In the genomic region with DNA sequence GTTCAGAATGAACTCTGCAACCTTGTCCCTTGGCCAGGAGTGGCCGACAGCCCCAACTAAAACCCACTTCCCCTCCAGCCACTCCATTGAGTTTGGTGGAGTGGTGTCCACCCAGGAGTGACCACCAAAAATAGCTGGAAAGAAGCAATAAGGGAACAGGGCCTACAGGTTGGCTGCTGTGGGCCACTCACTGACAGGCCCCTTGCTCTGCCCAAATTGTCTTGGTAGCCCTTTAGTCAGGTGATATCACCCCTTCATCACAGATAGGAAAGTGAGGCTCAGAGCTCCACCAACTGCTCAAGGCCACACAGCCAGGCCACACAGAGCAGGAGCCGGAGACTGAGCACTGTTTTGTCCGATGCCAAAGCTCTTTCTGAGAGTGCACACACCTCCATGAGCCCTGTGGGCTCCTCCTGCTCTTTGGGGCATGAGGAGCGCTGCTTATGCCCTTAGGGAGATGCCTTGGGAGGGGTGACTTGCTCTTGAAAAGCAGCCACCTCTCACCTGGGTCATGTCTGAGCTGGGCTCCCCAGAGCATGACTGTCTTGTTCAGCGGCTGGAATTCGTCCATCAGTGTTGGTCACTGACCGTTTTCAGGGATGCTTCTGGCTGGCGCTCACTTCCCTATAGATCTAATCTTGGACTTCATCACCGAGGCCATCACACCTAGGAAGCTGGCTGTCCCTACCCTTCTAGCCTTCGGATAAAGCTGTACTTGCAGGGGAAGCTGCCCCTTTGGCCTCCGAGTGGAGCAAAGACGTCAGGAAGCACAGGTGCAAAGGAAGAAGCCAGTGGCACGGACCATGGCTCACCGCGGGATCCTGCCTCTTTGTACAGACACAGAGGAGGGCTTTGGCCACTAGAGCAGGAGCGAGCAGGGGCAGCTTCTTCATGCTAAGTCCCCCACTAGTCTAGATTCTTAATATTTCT, we compare ENCODE assay signal across 24 cellular contexts.
DNase-seq lines count a peak whose midpoint lies in the region; ATAC-seq, FAIRE-seq and TF ChIP-seq lines count a peak whose summit lies in the region.
"Had no signal": no experiment of that assay in that cellular context is flagged by ENCODE, and none has a peak within 500 bp of the region (broad histone marks: within the 10 kb centered on the region; RNA-seq: fewer than 3 reads in every experiment).

No MANE protein-coding gene starts in this region.

- TF ChIP-seq RAD21 in IMR-90 (IDR thresholded peaks at IDR 0.05; ENCODE audit: low read length) (no peak), H1 (IDR thresholded peaks at IDR 0.05 in 1 of 2, conservative IDR thresholded peaks at IDR 0.05 in 1 of 2; ENCODE audit: low read depth in 2 of 2, low read length in 2 of 2) (no peak)

- H3K4me2 ChIP-seq in IMR-90 (ENCODE audit: low read depth, low read length) (no peak overlapping the region), H1 (ENCODE audit: insufficient read depth in 1 of 2, low read depth in 2 of 2, low read length in 2 of 2) (no peak overlapping the region), neuronal stem cell (ENCODE audit: insufficient read depth, low read length, poor library complexity, severe bottlenecking) (no peak overlapping the region)
- H3K4me2 ChIP-seq: PC-9 had no signal

- H4K8ac ChIP-seq in IMR-90 (ENCODE audit: low read depth in 2 of 2, low read length in 2 of 2) (no peak overlapping the region), H1 (ENCODE audit: extremely low read depth, insufficient read depth, low read length) (no peak overlapping the region; the same call in 1 of the 2 replicates), neuronal stem cell (ENCODE audit: low read depth, low read length) (no peak overlapping the region)

- H3K4ac ChIP-seq in IMR-90 (ENCODE audit: low read depth, low read length) (peak overlapping the region; percentile 56; the same call in 1 of the 2 replicates), H1 (replicated peaks; ENCODE audit: insufficient read length, low read depth, low read length) (peak overlapping the region; percentile 10), neuronal stem cell (ENCODE audit: low read length) (no peak overlapping the region)

- ATAC-seq in IMR-90 (ENCODE audit: low read depth), result no peak
- ATAC-seq in upper lobe of right lung, result no peak
- no peak for ATAC-seq in activated CD4-positive, alpha-beta T cell treated with anti-CD3 and anti-CD28 coated beads for 36 hours

- H4K91ac ChIP-seq in IMR-90 (ENCODE audit: insufficient read depth, low read depth, low read length) (peak overlapping the region; percentile 65; the same call in 1 of the 2 replicates), H1 (replicated peaks; ENCODE audit: insufficient read length, low read length) (no peak overlapping the region), neuronal stem cell (ENCODE audit: low read depth, low read length, poor library complexity) (no peak overlapping the region)

- peak overlapping the region; percentile 84 for H2AK5ac ChIP-seq in IMR-90 (ENCODE audit: low read depth, low read length)
- H2AK5ac ChIP-seq in H1 (ENCODE audit: low read depth, low read length), result no peak overlapping the region
- H2AK5ac ChIP-seq in neuronal stem cell (ENCODE audit: low read depth, low read length), result peak overlapping the region; percentile 86

- DNase-seq in IMR-90 (no peak), H1 (ENCODE audit: low read depth in 1 of 2, low spot score in 2 of 2) (no peak), neuronal stem cell (ENCODE audit: low spot score) (no peak), upper lobe of right lung (peak; percentile 44), tibial artery (no peak), NCI-H2196 treated with DMSO at 0.1 percent for 48 hours (lab: John Stamatoyannopoulos, UW; ENCODE audit: unreplicated experiment) (no peak)
- no peak for DNase-seq in activated CD4-positive, alpha-beta T cell treated with anti-CD3 and anti-CD28 coated beads for 36 hours
- DNase-seq: DMS53, GDM1, Kasumi-1, MM.1S, NCI-H1436 treated with DMSO at 0.1 percent for 48 hours, NCI-H1930, NCI-H226, NCI-H510A treated with DMSO at 0.1 percent for 48 hours, NCI-H748 treated with DMSO at 0.1 percent for 48 hours, RPMI8226, SHP77 treated with DMSO at 0.1 percent for 48 hours had no signal

- H3K9me1 ChIP-seq in IMR-90 (ENCODE audit: insufficient read depth, low read length), result no peaks in the 10 kb centered on the region

- H3K14ac ChIP-seq in IMR-90 (replicated peaks; ENCODE audit: low read depth, low read length), result no peak overlapping the region
- H3K14ac ChIP-seq in H1 (ENCODE audit: insufficient read length), result no peak overlapping the region
- no peak overlapping the region for H3K14ac ChIP-seq in neuronal stem cell (ENCODE audit: low read length)

- H3K56ac ChIP-seq in IMR-90 (ENCODE audit: extremely low read depth, insufficient read depth, low read length) (no peak overlapping the region), H1 (replicated peaks; ENCODE audit: insufficient read length, low read depth, low read length) (no peak overlapping the region)

- TF ChIP-seq CTCF in IMR-90 (conservative IDR thresholded peaks at IDR 0.05; ENCODE audit: low read depth, low read length), result no peak
- TF ChIP-seq CTCF in H1 (IDR thresholded peaks at IDR 0.05; ENCODE audit: control extremely low read depth in 1 of 3, insufficient read depth in 1 of 3, low read depth in 1 of 3, low read length in 3 of 3), result no peak
- no peak for TF ChIP-seq CTCF in upper lobe of right lung (IDR thresholded peaks at IDR 0.05)
- TF ChIP-seq CTCF in tibial artery (IDR thresholded peaks at IDR 0.05), result no peak

- no peak overlapping the region for H3K18ac ChIP-seq in IMR-90 (ENCODE audit: low read depth, low read length)
- no peak overlapping the region for H3K18ac ChIP-seq in H1 (ENCODE audit: extremely low read depth, low read length)
- H3K18ac ChIP-seq in neuronal stem cell (ENCODE audit: low read length), result peak overlapping the region; percentile 35

- no peak overlapping the region for H2BK5ac ChIP-seq in IMR-90 (ENCODE audit: low read depth, low read length, poor library complexity, severe bottlenecking)
- no peak overlapping the region for H2BK5ac ChIP-seq in H1 (ENCODE audit: low read depth, low read length)
- no peak overlapping the region for H2BK5ac ChIP-seq in neuronal stem cell (ENCODE audit: low read length)

- H3K36me3 ChIP-seq in IMR-90 (ENCODE audit: control insufficient read depth, insufficient read depth, low read length), result no peaks in the 10 kb centered on the region
- no peaks in the 10 kb centered on the region for H3K36me3 ChIP-seq in H1 (ENCODE audit: control insufficient read depth in 2 of 4, insufficient read depth in 4 of 4, low read length in 3 of 4)
- no peaks in the 10 kb centered on the region for H3K36me3 ChIP-seq in neuronal stem cell (replicated peaks in 1 of 2; ENCODE audit: control insufficient read depth in 2 of 2, insufficient read depth in 2 of 2, low read length in 2 of 2)
- no peaks in the 10 kb centered on the region for H3K36me3 ChIP-seq in upper lobe of right lung
- H3K36me3 ChIP-seq in tibial artery, result no peaks in the 10 kb centered on the region

- 93% methylated on average over 8 of the region's 16 CpGs; no CpG with 5 or more reads in 1 of the 2 experiments for WGBS in IMR-90 (ENCODE audit: extremely low coverage in 2 of 2, insufficient read length in 1 of 2), 2 experiments
- 86% methylated on average over 15 of the region's 16 CpGs; no CpG with 5 or more reads in 1 of the 2 experiments for WGBS in H1 (ENCODE audit: extremely low coverage in 1 of 2, insufficient coverage in 1 of 2, insufficient read length in 1 of 2, insufficient replicate concordance in 2 of 2, low coverage in 1 of 2, low lambda C conversion rate in 2 of 2, missing lambda C conversion rate in 1 of 2), 2 experiments
- no CpG with 5 or more reads among the region's 16 CpGs for WGBS in neuronal stem cell (ENCODE audit: extremely low coverage in 2 of 2, insufficient read length in 2 of 2, insufficient replicate concordance in 1 of 2), 2 donors

- dilution Hi-C loops in IMR-90 (cut with HindIII; ENCODE audit: low sequenced_read_pairs, unreplicated experiment), result no loop called here

- H3K23me2 ChIP-seq in H1 (ENCODE audit: low read depth, low read length), result peaks cover 8% of the 10 kb centered on the region; the same call in 1 of the 2 replicates

- no peaks in the 10 kb centered on the region for H3K27me3 Mint-ChIP-seq in activated CD4-positive, alpha-beta T cell treated with anti-CD3 and anti-CD28 coated beads for 36 hours

- H3K9me3 ChIP-seq in IMR-90 (ENCODE audit: control insufficient read depth, insufficient read depth, low read length) (no peaks in the 10 kb centered on the region), H1 (ENCODE audit: insufficient read depth in 2 of 2, low read depth in 1 of 2, low read length in 1 of 2) (peaks cover 0 to 4% of the 10 kb centered on the region in 2 experiments; a peak in 2 of 4 replicates), neuronal stem cell (replicated peaks in 1 of 2; ENCODE audit: control insufficient read depth in 2 of 2, insufficient read depth in 1 of 2, low read depth in 1 of 2, low read length in 2 of 2) (no peaks in the 10 kb centered on the region), upper lobe of right lung (no peaks in the 10 kb centered on the region), tibial artery (no peaks in the 10 kb centered on the region)

- H2AFZ ChIP-seq in IMR-90 (replicated peaks; ENCODE audit: low read length, poor library complexity) (no peak overlapping the region), H1 (ENCODE audit: low read length) (no peak overlapping the region), neuronal stem cell (ENCODE audit: low read length) (no peak overlapping the region)
- H2AFZ ChIP-seq: PC-9 had no signal

- H3K27me3 ChIP-seq in IMR-90 (ENCODE audit: control insufficient read depth, insufficient read depth, low read length) (no peaks in the 10 kb centered on the region), H1 (replicated peaks in 1 of 4; ENCODE audit: control insufficient read depth in 3 of 4, extremely low read depth in 1 of 4, insufficient read depth in 3 of 4, low read length in 3 of 4) (no peaks in the 10 kb centered on the region), neuronal stem cell (ENCODE audit: control insufficient read depth in 3 of 3, insufficient read depth in 3 of 3, low read depth in 1 of 3, low read length in 3 of 3) (peaks cover 0 to 17% (median 0%) of the 10 kb centered on the region in 3 experiments), upper lobe of right lung (no peaks in the 10 kb centered on the region), tibial artery (peaks cover 0 to 6% of the 10 kb centered on the region in 2 donors)

- H2BK15ac ChIP-seq in IMR-90 (ENCODE audit: low read depth, low read length) (peak overlapping the region; percentile 56; the same call in 2 of the 3 replicates), H1 (ENCODE audit: low read length) (no peak overlapping the region), neuronal stem cell (ENCODE audit: low read length) (no peak overlapping the region)

- no peak overlapping the region for H3K27ac ChIP-seq in IMR-90 (ENCODE audit: insufficient read depth, low read length)
- no peak overlapping the region for H3K27ac ChIP-seq in H1 (ENCODE audit: low read depth, low read length)
- no peak overlapping the region for H3K27ac ChIP-seq in neuronal stem cell (replicated peaks; ENCODE audit: low read length)
- H3K27ac ChIP-seq in upper lobe of right lung, result no peak overlapping the region
- no peak overlapping the region for H3K27ac ChIP-seq in tibial artery
- H3K27ac ChIP-seq: PC-9, SK-N-MC had no signal

- TF ChIP-seq POLR2A in IMR-90 (IDR thresholded peaks at IDR 0.05; ENCODE audit: low read depth, low read length) (no peak), H1 (IDR thresholded peaks at IDR 0.05; ENCODE audit: control extremely low read depth in 1 of 2, low read depth in 2 of 2, low read length in 2 of 2) (no peak)

- no peak for TF ChIP-seq EP300 in H1 (IDR thresholded peaks at IDR 0.05; ENCODE audit: borderline replicate concordance in 1 of 2, low read depth in 2 of 2, low read length in 2 of 2)

- H3K4me1 ChIP-seq in IMR-90 (ENCODE audit: control insufficient read depth, insufficient read depth, low read length), result peaks cover 17% of the 10 kb centered on the region
- H3K4me1 ChIP-seq in H1 (replicated peaks in 1 of 4; ENCODE audit: control insufficient read depth in 3 of 4, insufficient read depth in 4 of 4, low read length in 3 of 4), result peaks cover 0 to 2% (median 0%) of the 10 kb centered on the region in 4 experiments; a peak in 2 of 7 replicates
- H3K4me1 ChIP-seq in neuronal stem cell (ENCODE audit: control insufficient read depth in 2 of 2, insufficient read depth in 1 of 2, low read depth in 1 of 2, low read length in 2 of 2), result peaks cover 0 to 4% of the 10 kb centered on the region in 2 donors
- no peaks in the 10 kb centered on the region for H3K4me1 ChIP-seq in upper lobe of right lung
- H3K4me1 ChIP-seq in tibial artery, result no peaks in the 10 kb centered on the region

- H4K5ac ChIP-seq in IMR-90 (ENCODE audit: low read depth, low read length), result peak overlapping the region; percentile 6; the same call in 1 of the 2 replicates
- no peak overlapping the region for H4K5ac ChIP-seq in H1 (ENCODE audit: insufficient read length, low read depth, low read length)

- H3K79me1 ChIP-seq in IMR-90 (ENCODE audit: low read depth in 1 of 2, low read length in 2 of 2) (no peaks in the 10 kb centered on the region), H1 (ENCODE audit: low read depth, low read length) (no peaks in the 10 kb centered on the region), neuronal stem cell (ENCODE audit: low read depth, low read length) (no peaks in the 10 kb centered on the region)

- H3K79me2 ChIP-seq in H1 (ENCODE audit: control insufficient read depth in 1 of 2, insufficient read depth in 2 of 2, low read length in 2 of 2), result no peaks in the 10 kb centered on the region

- H3K27ac Mint-ChIP-seq in activated CD4-positive, alpha-beta T cell treated with anti-CD3 and anti-CD28 coated beads for 36 hours, result no peak overlapping the region

- H3K9ac ChIP-seq in IMR-90 (ENCODE audit: low read depth, low read length) (no peak overlapping the region), H1 (replicated peaks in 1 of 4; ENCODE audit: extremely low read depth in 1 of 4, low read depth in 3 of 4, low read length in 3 of 4) (no peak overlapping the region), neuronal stem cell (ENCODE audit: low read depth, low read length, poor library complexity) (no peak overlapping the region)

- no TSS peak for BruUV-seq in IMR-90 (replicated peaks; lab: Mats Ljungman, UMichigan)

- H2AK9ac ChIP-seq in IMR-90 (replicated peaks; ENCODE audit: low read depth, low read length, poor library complexity), result no peak overlapping the region

- POLR2A ChIA-PET in IMR-90 (lab: Charles Lee; ENCODE audit: unreplicated experiment) (no interaction called here), H1 (lab: Charles Lee; ENCODE audit: partially characterized antibody) (no interaction called here)
- POLR2A ChIA-PET in activated CD4-positive, alpha-beta T cell treated with anti-CD3 and anti-CD28 coated beads for 36 hours (lab: Charles Lee), result no interaction called here

- FAIRE-seq in H1 (lab: Jason Lieb, UNC), result no peak
- FAIRE-seq: A204.1, GM19239, H54 had no signal

- H2BK20ac ChIP-seq in IMR-90 (ENCODE audit: low read depth, low read length) (peak overlapping the region; percentile 25; the same call in 1 of the 2 replicates), H1 (ENCODE audit: low read length) (no peak overlapping the region)

- H3K23ac ChIP-seq in IMR-90 (ENCODE audit: low read depth, low read length) (no peak overlapping the region), H1 (ENCODE audit: insufficient read length) (no peak overlapping the region), neuronal stem cell (ENCODE audit: low read depth, low read length, poor library complexity) (no peak overlapping the region)

- no peaks in the 10 kb centered on the region for H3K36me3 Mint-ChIP-seq in activated CD4-positive, alpha-beta T cell treated with anti-CD3 and anti-CD28 coated beads for 36 hours (ENCODE audit: low read depth)

- H4K20me1 ChIP-seq in IMR-90 (ENCODE audit: insufficient read depth, low read length) (no peaks in the 10 kb centered on the region), H1 (replicated peaks in 1 of 2; ENCODE audit: control insufficient read depth in 1 of 2, insufficient read depth in 2 of 2, low read length in 2 of 2) (no peaks in the 10 kb centered on the region)

- no peak overlapping the region for H3K4me3 Mint-ChIP-seq in activated CD4-positive, alpha-beta T cell treated with anti-CD3 and anti-CD28 coated beads for 36 hours
- H3K4me3 Mint-ChIP-seq: CD14-positive monocyte had no signal

- no peaks in the 10 kb centered on the region for H3K4me1 Mint-ChIP-seq in activated CD4-positive, alpha-beta T cell treated with anti-CD3 and anti-CD28 coated beads for 36 hours

- H3K4me3 ChIP-seq in IMR-90 (ENCODE audit: insufficient read depth, low read depth, low read length), result no peak overlapping the region
- H3K4me3 ChIP-seq in H1 (ENCODE audit: extremely low read depth in 1 of 4, insufficient read depth in 2 of 4, low read depth in 3 of 4, low read length in 4 of 4), result no peak overlapping the region
- H3K4me3 ChIP-seq in neuronal stem cell (ENCODE audit: low read length in 2 of 2), result no peak overlapping the region
- H3K4me3 ChIP-seq in upper lobe of right lung, result no peak overlapping the region
- no peak overlapping the region for H3K4me3 ChIP-seq in tibial artery
- H3K4me3 ChIP-seq: PC-9, SK-N-MC had no signal

- in situ Hi-C loops in IMR-90 (cut with MboI; ENCODE audit: low sequenced_read_pairs), result loop anchor here (5.0 kb wide), 1 partner anchor 186 kb away; a partner anchor contains a TSS

- CTCF ChIA-PET in IMR-90 (lab: Yijun Ruan, JAX) (interaction anchor here (0.6 kb wide), 1 partner anchor 126 kb away, joined by 4 read pairs; no protein-coding TSS in a partner anchor), H1 (lab: Charles Lee; ENCODE audit: partially characterized antibody) (interaction anchor here (1.1 kb wide), 1 partner anchor 241 kb away, joined by 4 read pairs; no protein-coding TSS in a partner anchor)
- CTCF ChIA-PET in activated CD4-positive, alpha-beta T cell treated with anti-CD3 and anti-CD28 coated beads for 36 hours (lab: Charles Lee), result no interaction called here

- H2BK12ac ChIP-seq in H1 (ENCODE audit: low read depth, low read length) (no peak overlapping the region), neuronal stem cell (ENCODE audit: low read length) (peak overlapping the region; percentile 16)

- intact Hi-C loops in IMR-90 (cut with micrococcal nuclease), result loop anchor here (10.0 kb wide), 1 partner anchor 188 kb away; a partner anchor contains a TSS
- intact Hi-C loops in upper lobe of right lung (cut with DNase I), result loop anchor here (10.0 kb wide), 1 partner anchor 238 kb away; no protein-coding TSS in a partner anchor
- intact Hi-C loops in activated CD4-positive, alpha-beta T cell treated with anti-CD3 and anti-CD28 coated beads for 36 hours (cut with DNase I, micrococcal nuclease), result loop anchor here in 1 of 2 experiments (10.0 kb wide), 1 partner anchor 238 kb away; no protein-coding TSS in a partner anchor
- intact Hi-C loops in tibial artery (cut with DNase I; ENCODE audit: low total_unique reads), result no loop called here

- H3K9me3 Mint-ChIP-seq in activated CD4-positive, alpha-beta T cell treated with anti-CD3 and anti-CD28 coated beads for 36 hours (ENCODE audit: low read depth), result peaks cover 4% of the 10 kb centered on the region

- H2BK120ac ChIP-seq in IMR-90 (ENCODE audit: low read depth, low read length) (peak overlapping the region; percentile 47; the same call in 1 of the 2 replicates), H1 (replicated peaks; ENCODE audit: low read depth, low read length) (no peak overlapping the region), neuronal stem cell (ENCODE audit: low read depth, low read length) (no peak overlapping the region)
